In the genomic region with DNA sequence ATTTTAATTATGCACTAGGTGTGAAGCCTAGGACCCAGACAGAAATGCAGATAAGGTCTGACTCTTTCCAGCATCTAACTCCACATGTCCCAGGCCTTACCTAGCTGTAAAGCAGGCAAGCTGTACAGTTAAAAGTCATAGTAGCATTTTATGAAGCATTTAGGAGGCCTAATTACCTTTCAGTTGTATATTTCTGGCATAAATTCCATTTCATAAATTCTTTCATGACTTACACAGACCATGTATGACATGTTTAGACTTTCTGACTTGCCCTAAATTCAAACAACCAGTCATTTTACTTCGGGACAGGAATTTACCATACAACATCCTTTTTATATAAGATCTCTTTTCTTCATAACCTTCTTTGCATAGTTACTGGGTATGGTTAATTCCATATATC, we compare ENCODE assay signal across 9 cellular contexts.
"Had no signal": no experiment of that assay in that cellular context is flagged by ENCODE, and none has a peak within 500 bp of the region (broad histone marks: within the 10 kb centered on the region; RNA-seq: fewer than 3 reads in every experiment).

No MANE protein-coding gene starts in this region.

- ATAC-seq: GM23338, HCT116 had no signal

- H3K4me2 ChIP-seq: GM23338, KMS-11 had no signal

- H3K4me1 ChIP-seq: HAP-1 had no signal

- H2AFZ ChIP-seq: GM23338 had no signal

- H3K9ac ChIP-seq: KMS-11 had no signal

- H3K4me3 ChIP-seq: GM23338, HAP-1 had no signal

- H3K36me3 ChIP-seq: HAP-1 had no signal

- H3K27ac ChIP-seq: HL-60, KMS-11 had no signal

- DNase-seq: H7, IMR-90, Karpas-422, KBM-7 had no signal
